9 cellular contexts compared by ENCODE assay signal in genomic region chr6:109349419-109349987, GRCh38.
A peak's percentile ranks its signal among the peaks of the same experiment; 100 is the strongest.
DNase-seq lines count a peak whose midpoint lies in the region; ATAC-seq and TF ChIP-seq lines count a peak whose summit lies in the region.
"Had no signal": no experiment of that assay in that cellular context is flagged by ENCODE, and none has a peak within 500 bp of the region (broad histone marks: within the 10 kb centered on the region; RNA-seq: fewer than 3 reads in every experiment).

No MANE protein-coding gene starts in this region.

- H3K27me3 ChIP-seq in endocrine pancreas (ENCODE audit: control insufficient read depth, insufficient read depth, low read length) (no peaks in the 10 kb centered on the region), neutrophil (no peaks in the 10 kb centered on the region)

- peak overlapping the region; percentile 2 for H3K9ac ChIP-seq in endocrine pancreas (ENCODE audit: control insufficient read depth, insufficient read depth, low read length)

- no peaks in the 10 kb centered on the region for H3K4me1 ChIP-seq in endocrine pancreas (ENCODE audit: control insufficient read depth, insufficient read depth, low read length)
- H3K4me1 ChIP-seq in neutrophil (ENCODE audit: control insufficient read depth in 1 of 2, insufficient read depth in 1 of 2, low read depth in 1 of 2, low read length in 1 of 2): peaks cover 12 to 26% of the 10 kb centered on the region in 2 experiments

- H3K9me3 ChIP-seq in endocrine pancreas (ENCODE audit: control insufficient read depth, low read length) (no peaks in the 10 kb centered on the region), neutrophil (no peaks in the 10 kb centered on the region)

- H3K4me3 ChIP-seq in endocrine pancreas (ENCODE audit: control insufficient read depth, insufficient read depth, low read length) (no peak overlapping the region), neutrophil (ENCODE audit: low read depth in 1 of 2, low read length in 1 of 2) (no peak overlapping the region)

- peak; percentile 59 for DNase-seq in DMS79 treated with DMSO at 0.1 percent for 48 hours (lab: John Stamatoyannopoulos, UW)
- DNase-seq in NCI-H510A (lab: John Stamatoyannopoulos, UW): peak; percentile 1
- DNase-seq in activated naive CD4-positive, alpha-beta T cell (lab: John Stamatoyannopoulos, UW): no peak
- DNase-seq in NCI-H1930 (lab: John Stamatoyannopoulos, UW): no peak
- DNase-seq: stimulated activated CD4-positive, alpha-beta T cell treated with anti-CD3 and anti-CD28 coated beads, Interleukin-4, amount 100 ng/mL, for 4 hours had no signal

- peak overlapping the region; percentile 5 for H3K27ac ChIP-seq in neutrophil

- no peaks in the 10 kb centered on the region for H3K36me3 ChIP-seq in endocrine pancreas (ENCODE audit: control insufficient read depth, insufficient read depth, low read length)
- peaks cover 8% of the 10 kb centered on the region for H3K36me3 ChIP-seq in neutrophil

- ATAC-seq in HG03354 (IDR thresholded peaks at IDR 0.05; ENCODE audit: poor library complexity, severe bottlenecking, unreplicated experiment) (no peak), HG03521 (IDR thresholded peaks at IDR 0.05; ENCODE audit: unreplicated experiment) (no peak)

- TF ChIP-seq CTCF in neutrophil (IDR thresholded peaks at IDR 0.05): no peak

Comparison
In these comparisons a context has a peak if more than half of its experiments do, and no peak if none do; other contexts are left out.
1. DNase-seq: peak in DMS79 treated with DMSO at 0.1 percent for 48 hours (single experiment) and NCI-H510A (single experiment); none in activated naive CD4-positive, alpha-beta T cell (0 of 4) and NCI-H1930 (0 of 2).